Comparison of ENCODE assay signal across 2 cellular contexts in the genomic region with DNA sequence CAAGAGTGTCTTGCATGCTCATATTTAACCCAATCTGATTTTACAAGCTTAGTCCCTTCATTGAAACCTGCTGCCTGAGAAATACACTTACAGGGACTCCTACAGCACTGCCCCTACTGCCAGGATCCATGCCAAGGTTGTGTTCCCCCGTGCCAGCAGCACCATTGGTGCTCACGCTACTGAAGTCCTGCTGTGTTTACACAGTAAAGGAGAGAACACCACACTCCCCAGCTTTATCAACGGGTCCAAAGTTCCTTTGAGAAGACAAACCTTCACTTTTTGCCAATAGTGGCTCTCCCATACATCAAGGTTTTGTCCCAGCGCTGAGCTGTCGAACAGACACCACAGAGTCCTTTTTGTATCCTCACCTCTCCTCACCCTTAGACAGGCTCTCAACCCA.
A peak's percentile ranks its signal among the peaks of the same experiment; 100 is the strongest.
TF ChIP-seq lines count a peak whose summit lies in the region.

No MANE protein-coding gene starts in this region.

TF ChIP-seq in GM12878, 131 proteins besides CTCF, POLR2A, EP300 and RAD21 (continued from another document):
- TF ChIP-seq FOXK2 (IDR thresholded peaks at IDR 0.05) (no peak), MTA3 (IDR thresholded peaks at IDR 0.05; ENCODE audit: borderline replicate concordance, low read length) (peak; percentile 14; the same call in 1 of the 2 replicates)

TF ChIP-seq in GM12891, 5 proteins besides CTCF, POLR2A, EP300 and RAD21 (continued from another document):
- TF ChIP-seq POLR2AphosphoS5 (IDR thresholded peaks at IDR 0.05; ENCODE audit: low read depth, low read length) (no peak), TAF1 (IDR thresholded peaks at IDR 0.05; ENCODE audit: low read depth, low read length) (no peak), POU2F2 (IDR thresholded peaks at IDR 0.05; ENCODE audit: low read depth, low read length) (no peak)
